In genomic region chr1:153771841-153772593, GRCh38 we compare ENCODE assay signal across 8 cellular contexts. TPM values are rescaled to one million over a fixed set of nuclear protein-coding genes. Genes with fewer than 3 reads are reported as not detected.
DNase-seq lines count a peak whose midpoint lies in the region; ATAC-seq and TF ChIP-seq lines count a peak whose summit lies in the region.
"Had no signal": no experiment of that assay in that cellular context is flagged by ENCODE, and none has a peak within 500 bp of the region (broad histone marks: within the 10 kb centered on the region; RNA-seq: fewer than 3 reads in every experiment).

No MANE protein-coding gene starts in this region.

- CTCF ChIA-PET in Panc1 (lab: Charles Lee) = interaction anchor here (0.7 kb wide), 1 partner anchor 94 kb away, joined by 3 read pairs; no protein-coding TSS in a partner anchor

- H3K4me3 ChIP-seq in Panc1 (ENCODE audit: low read depth in 2 of 2, low read length in 2 of 2) (no peak overlapping the region), foreskin fibroblast (ENCODE audit: low read depth in 1 of 2, low read length in 2 of 2) (no peak overlapping the region)

- POLR2A ChIA-PET in Panc1 (lab: Charles Lee) = interaction anchor here (0.5 kb wide), 1 partner anchor 11 kb away, joined by 4 read pairs; no protein-coding TSS in a partner anchor

- BruUV-seq in Panc1 (replicated peaks; lab: Mats Ljungman, UMichigan) = no TSS peak

- H3K27ac ChIP-seq in Panc1 (ENCODE audit: low read length) = no peak overlapping the region

- intact Hi-C loops in Panc1 (cut with micrococcal nuclease; ENCODE audit: unreplicated experiment) = loop anchor here (5.0 to 10.0 kb wide), 2 partner anchors 95 to 257 kb away; partner anchors contain the start of gene NPR1

- peaks cover 8% of the 10 kb centered on the region for H3K4me1 ChIP-seq in Panc1 (ENCODE audit: control insufficient read depth, insufficient read depth, low read length)

- TF ChIP-seq CTCF in GM12874 (IDR thresholded peaks at IDR 0.05; ENCODE audit: insufficient read depth, low read depth, low read length) (peak; percentile 55), Panc1 (IDR thresholded peaks at IDR 0.05) (peak; percentile 82; the same call in 1 of the 2 replicates), foreskin fibroblast (IDR thresholded peaks at IDR 0.05; ENCODE audit: low read depth, low read length) (peak; percentile 14)

- H3K36me3 ChIP-seq in Panc1 (ENCODE audit: control insufficient read depth, insufficient read depth, low read length) = peaks cover 9% of the 10 kb centered on the region; the same call in 1 of the 2 replicates

- no peak for ATAC-seq in Panc1

- no peak for DNase-seq in Panc1 (ENCODE audit: low read depth, low spot score)
- DNase-seq in foreskin fibroblast = peak in 1 of 2 donors; percentile 39
- peak; percentile 51 for DNase-seq in stimulated activated CD8-positive, alpha-beta memory T cell treated with anti-CD3 and anti-CD28 coated beads, Interleukin-4, amount 100 ng/mL, for 48 hours
- no peak for DNase-seq in NCI-H1048 (lab: John Stamatoyannopoulos, UW)
- no peak for DNase-seq in activated CD4-positive, alpha-beta T cell treated with anti-CD3 and anti-CD28 coated beads, Interleukin-2, amount 50 U/mL, for 4 hours
- no peak for DNase-seq in stimulated activated CD4-positive, alpha-beta T cell treated with anti-CD3 and anti-CD28 coated beads, Interleukin-4, amount 100 ng/mL, for 4 hours
- DNase-seq: cerebellar nuclear complex had no signal

- no peaks in the 10 kb centered on the region for H3K27me3 ChIP-seq in Panc1 (ENCODE audit: control insufficient read depth, insufficient read depth, low read length)

- in situ Hi-C loops in Panc1 (cut with HindIII; ENCODE audit: low pct_unique_long_range_greater_than_20kb, low sequenced_read_pairs) = no loop called here

- H3K9me3 ChIP-seq in Panc1 (ENCODE audit: control insufficient read depth, insufficient read depth, low read depth, low read length) = no peaks in the 10 kb centered on the region

RNA-seq across cellular contexts. Expression of gene SLC27A3, which starts 3.2 kb away (rescaled TPM):
- 8.0 TPM for total RNA-seq in Panc1 (2021; ENCODE audit: unreplicated experiment)
- 6.7 TPM for polyA plus RNA-seq in Panc1 (2012; ENCODE audit: insufficient read length)

RNA-seq across cellular contexts. Expression of gene INTS3, which starts 44.2 kb away (rescaled TPM):
- total RNA-seq in Panc1 (2021; ENCODE audit: unreplicated experiment) = 77.3 TPM
- polyA plus RNA-seq in Panc1 (2012; ENCODE audit: insufficient read length) = 71.5 TPM

Comparison
In these comparisons a context has a peak if more than half of its experiments do, and no peak if none do; other contexts are left out.
1. CTCF ChIP-seq: peak in every context shown above with its lines; median percentile 82 in Panc1; 55 in GM12874; 14 in foreskin fibroblast.